In the genomic region with DNA sequence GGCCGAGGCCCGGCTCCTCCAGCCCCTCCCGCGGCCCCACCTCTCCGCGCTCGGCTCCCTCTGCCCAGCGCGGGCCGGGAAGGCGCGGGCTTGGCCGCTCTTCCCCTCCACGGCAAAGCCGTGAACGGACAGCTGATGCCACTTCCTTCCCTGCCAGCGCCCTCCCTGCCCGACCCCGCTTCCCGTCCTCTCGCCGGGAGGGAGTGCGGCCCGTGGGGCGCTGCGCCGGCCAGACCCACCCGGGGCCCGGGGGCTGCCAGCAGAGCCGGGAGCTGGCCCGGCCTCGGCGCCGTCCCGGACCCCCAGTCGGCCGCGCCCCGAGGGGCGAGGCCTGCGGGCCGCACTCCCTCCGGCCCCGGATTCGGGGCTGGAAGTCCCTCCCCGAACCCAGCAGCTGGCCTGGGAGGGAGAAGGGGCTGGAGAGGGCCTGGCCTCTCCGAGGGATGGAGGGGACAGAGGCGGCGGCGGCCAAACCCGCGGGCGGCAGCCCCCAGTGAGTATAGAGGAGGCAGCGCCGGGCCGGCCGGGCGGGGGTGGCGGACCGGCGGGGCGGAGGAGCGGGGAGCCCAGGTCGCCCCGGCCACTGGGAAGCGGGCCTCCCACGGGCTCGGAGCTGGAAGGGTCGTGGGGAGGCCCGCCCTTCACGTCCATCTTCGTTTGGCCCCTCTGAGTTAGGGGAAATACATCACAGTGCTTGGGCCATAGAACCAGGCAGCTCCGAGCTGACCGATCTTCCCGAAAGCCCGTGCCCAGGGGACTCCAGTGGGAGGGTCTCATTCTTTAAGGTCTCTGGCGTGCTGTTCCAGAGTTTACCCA, we compare ENCODE assay signal across 8 cellular contexts. TPM values are rescaled to one million over a fixed set of nuclear protein-coding genes. Genes with fewer than 3 reads are reported as not detected.
DNase-seq lines count a peak whose midpoint lies in the region; ATAC-seq, FAIRE-seq and TF ChIP-seq lines count a peak whose summit lies in the region.

A gene with protein sequence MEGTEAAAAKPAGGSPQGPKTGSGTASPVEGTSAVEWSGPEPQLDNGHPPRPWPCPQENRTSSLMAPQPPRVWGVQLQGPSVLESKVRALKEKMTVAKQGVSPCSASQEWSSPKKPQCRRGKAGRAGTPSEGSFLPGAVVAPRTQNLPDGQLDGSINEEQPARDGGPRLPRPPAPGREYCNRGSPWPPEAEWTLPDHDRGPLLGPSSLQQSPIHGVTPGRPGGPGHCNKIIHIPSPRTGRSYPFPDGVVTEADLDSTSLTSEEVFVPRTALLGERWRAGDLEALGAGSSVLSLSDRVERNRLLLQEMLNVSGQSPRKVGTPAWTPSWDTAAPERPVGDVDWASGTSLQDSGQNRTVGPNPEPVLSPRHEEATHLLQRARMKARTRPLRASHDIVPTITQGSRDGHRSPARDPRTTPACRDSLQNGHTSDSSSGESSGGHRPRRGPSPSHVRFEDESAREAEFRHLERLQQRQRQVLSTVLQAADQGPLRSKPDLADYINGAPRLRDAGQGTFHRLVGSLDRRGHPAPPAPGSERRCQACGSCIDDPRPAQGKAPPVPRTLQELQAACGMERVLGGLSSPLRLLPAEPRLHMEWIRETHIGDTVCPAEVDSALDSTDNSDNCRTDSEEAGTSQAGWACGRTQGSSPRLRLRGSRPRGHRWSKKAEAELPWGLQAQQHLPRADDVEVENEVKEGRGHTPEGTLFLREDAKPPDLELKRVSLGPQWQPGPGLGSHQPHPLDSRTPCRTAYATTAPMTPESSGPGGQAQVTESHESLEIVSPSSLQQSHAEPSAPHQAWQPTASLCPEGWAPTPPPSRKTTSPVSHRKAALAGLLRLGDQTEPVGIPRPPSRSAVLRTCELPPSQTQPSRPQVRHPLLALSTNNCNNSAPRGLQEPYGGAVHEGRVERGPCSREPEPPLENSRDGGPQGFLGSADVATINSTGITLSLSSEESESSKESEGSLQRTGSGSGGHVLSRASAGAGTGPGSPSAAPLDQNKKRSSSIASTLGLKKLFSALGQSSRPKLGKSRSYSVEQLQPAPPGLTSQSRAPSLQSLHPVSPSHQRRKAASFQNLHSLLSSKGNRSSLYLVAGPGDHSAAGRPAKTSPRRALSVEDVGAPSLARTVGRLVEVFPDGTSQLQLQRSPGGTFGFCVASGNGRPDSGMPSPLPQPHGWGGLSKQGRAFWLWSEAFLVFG (plus strand): TSS at position 97 of the 816 bp plus-strand sequence. CDS start 347 bp downstream, at position 444.

- dilution Hi-C loops in keratinocyte (cut with MboI; ENCODE audit: extremely low pct_ligation_motif_present, low sequenced_read_pairs): no loop called here

- DNase-seq in CD8-positive, alpha-beta T cell: no peak
- peak; percentile 61 for DNase-seq in HK-2 (ENCODE audit: unreplicated experiment)
- DNase-seq in caudate nucleus (lab: John Stamatoyannopoulos, UW): peak in 26 of 61 donors; percentile 8 to 63 (median 37)
- no peak for DNase-seq in keratinocyte (ENCODE audit: low read depth, low spot score)
- no peak for DNase-seq in spleen
- no peak for DNase-seq in GM19240 (ENCODE audit: insufficient read length, low spot score)

- WGBS in spleen, 5 donors: 6 to 26% (median 10%) methylated on average over 31 to 77 of the region's 77 CpGs

- no peaks in the 10 kb centered on the region for H3K36me3 Mint-ChIP-seq in CD8-positive, alpha-beta T cell

- H3K4me2 ChIP-seq in keratinocyte (ENCODE audit: control insufficient read depth, extremely low read depth, insufficient read depth, low read depth, low read length): peak within 1 kb of the TSS; percentile 76

- ATAC-seq in CD8-positive, alpha-beta T cell: no peak
- ATAC-seq in HG03469 (IDR thresholded peaks at IDR 0.05; ENCODE audit: unreplicated experiment) (no peak), HG02588 (IDR thresholded peaks at IDR 0.05; ENCODE audit: unreplicated experiment) (no peak)

- no peaks in the 10 kb centered on the region for H3K9me3 Mint-ChIP-seq in CD8-positive, alpha-beta T cell

- peaks cover 3% of the 10 kb centered on the region for H3K4me1 Mint-ChIP-seq in CD8-positive, alpha-beta T cell (ENCODE audit: low read depth)

- peak within 1 kb of the TSS; percentile 69 for H2AFZ ChIP-seq in keratinocyte (ENCODE audit: control insufficient read depth, low read length)

- H3K9me3 ChIP-seq in CD8-positive, alpha-beta T cell (ENCODE audit: low read length): no peaks in the 10 kb centered on the region
- no peaks in the 10 kb centered on the region for H3K9me3 ChIP-seq in keratinocyte (ENCODE audit: control insufficient read depth, low read depth, low read length)
- H3K9me3 ChIP-seq in spleen: no peaks in the 10 kb centered on the region

- no peak for FAIRE-seq in keratinocyte (lab: Jason Lieb, UNC)

- no peaks in the 10 kb centered on the region for H3K36me3 ChIP-seq in CD8-positive, alpha-beta T cell (ENCODE audit: insufficient read depth, low read length)
- H3K36me3 ChIP-seq in keratinocyte (ENCODE audit: control insufficient read depth in 2 of 2, extremely low read depth in 1 of 2, insufficient read depth in 2 of 2, low read length in 2 of 2) (no peaks in the 10 kb centered on the region), spleen (no peaks in the 10 kb centered on the region)

- no peaks in the 10 kb centered on the region for H3K79me2 ChIP-seq in keratinocyte (ENCODE audit: control insufficient read depth, insufficient read depth, low read length)

- peak within 1 kb of the TSS; percentile 43 for H3K4me3 Mint-ChIP-seq in CD8-positive, alpha-beta T cell

- no peaks in the 10 kb centered on the region for H3K27me3 ChIP-seq in CD8-positive, alpha-beta T cell (ENCODE audit: insufficient read depth, low read length)
- H3K27me3 ChIP-seq in keratinocyte (ENCODE audit: control insufficient read depth, extremely low read depth, insufficient read depth, low read length) (peaks cover 22% of the 10 kb centered on the region), spleen (replicated peaks in 1 of 7) (peaks cover 0 to 40% (median 19%) of the 10 kb centered on the region in 7 donors)

- no peaks in the 10 kb centered on the region for H3K9me1 ChIP-seq in keratinocyte (ENCODE audit: control insufficient read depth, extremely low read depth, insufficient read depth, low read length)

- POLR2A ChIA-PET in CD8-positive, alpha-beta T cell (lab: Charles Lee): no interaction called here

- H3K4me1 ChIP-seq in CD8-positive, alpha-beta T cell (ENCODE audit: insufficient read depth, low read length): no peaks in the 10 kb centered on the region
- H3K4me1 ChIP-seq in keratinocyte (ENCODE audit: control insufficient read depth, extremely low read depth, insufficient read depth, low read length): peaks cover 2% of the 10 kb centered on the region
- peaks cover 0 to 36% (median 20%) of the 10 kb centered on the region in 6 donors for H3K4me1 ChIP-seq in spleen

- peaks cover 45% of the 10 kb centered on the region for H3K27me3 Mint-ChIP-seq in CD8-positive, alpha-beta T cell (ENCODE audit: low read depth)

- no peak within 1 kb of the TSS for H3K9ac ChIP-seq in keratinocyte (ENCODE audit: control insufficient read depth, extremely low read depth, insufficient read depth, low read length)

- no peaks in the 10 kb centered on the region for H4K20me1 ChIP-seq in keratinocyte (ENCODE audit: control insufficient read depth, extremely low read depth, insufficient read depth, low read length)

- H3K27ac ChIP-seq in CD8-positive, alpha-beta T cell (ENCODE audit: low read depth, low read length): no peak within 1 kb of the TSS
- H3K27ac ChIP-seq in caudate nucleus (ENCODE audit: low read depth, low read length): peak within 1 kb of the TSS; percentile 44
- no peak within 1 kb of the TSS for H3K27ac ChIP-seq in keratinocyte (ENCODE audit: control insufficient read depth, insufficient read depth, low read length)
- H3K27ac ChIP-seq in spleen: peak within 1 kb of the TSS in 7 of 8 donors; percentile 73 to 86 (median 82)

- intact Hi-C loops in CD8-positive, alpha-beta T cell (cut with DNase I, micrococcal nuclease): no loop called here
- intact Hi-C loops in spleen (cut with DNase I; ENCODE audit: low total_unique reads): no loop called here

- no peak within 1 kb of the TSS for H3K4me3 ChIP-seq in CD8-positive, alpha-beta T cell (ENCODE audit: low read depth, low read length)
- H3K4me3 ChIP-seq in keratinocyte (ENCODE audit: control insufficient read depth in 2 of 3, extremely low read depth in 1 of 3, insufficient read depth in 2 of 3, low read depth in 1 of 3, low read length in 3 of 3) (peak within 1 kb of the TSS; percentile 6 to 54 (median 40)), spleen (peak within 1 kb of the TSS; percentile 33 to 71 (median 54))

- no peak for TF ChIP-seq CTCF in CD8-positive, alpha-beta T cell (IDR thresholded peaks at IDR 0.05)
- TF ChIP-seq CTCF in keratinocyte (optimal IDR thresholded peaks at IDR 0.05 in 1 of 3, IDR thresholded peaks at IDR 0.05 in 1 of 3, conservative IDR thresholded peaks at IDR 0.05 in 1 of 3; ENCODE audit: extremely low read depth in 1 of 3, insufficient read depth in 2 of 3, low read length in 3 of 3) (no peak), spleen (IDR thresholded peaks at IDR 0.05 in 8 of 11, conservative IDR thresholded peaks at IDR 0.05 in 3 of 11) (no peak)

- TF ChIP-seq POLR2A in spleen (IDR thresholded peaks at IDR 0.05): no peak

- CTCF ChIA-PET in CD8-positive, alpha-beta T cell (lab: Charles Lee): no interaction called here

- H3K27ac Mint-ChIP-seq in CD8-positive, alpha-beta T cell: no peak within 1 kb of the TSS

RNA-seq across cellular contexts. Expression of the gene that starts here (rescaled TPM):
- under 1 TPM; 0.17 to 0.33 TPM for total RNA-seq in CD8-positive, alpha-beta T cell
- 0.03 to 0.12 TPM (median 0.06 TPM) in 3 replicates for polyA plus RNA-seq in keratinocyte
- polyA plus RNA-seq in keratinocyte (2011; ENCODE audit: low read depth): not detected
- 0.05 and 0.06 TPM in 2 replicates for polyA plus RNA-seq in keratinocyte (2011; cell fraction: cytosol; rRNA removed)
- 0.22 and 0.37 TPM in 2 replicates for polyA plus RNA-seq in keratinocyte (2011; cell fraction: nucleus; rRNA removed)
- 0.18 and 0.48 TPM in 2 replicates for polyA plus RNA-seq in keratinocyte (2012; ENCODE audit: low replicate concordance)
- 0.03 to 0.07 TPM in 2 of 3 replicates, not detected in the other for polyA minus RNA-seq in keratinocyte
- polyA minus RNA-seq in keratinocyte (2011; cell fraction: cytosol; rRNA and poly(A)+ RNA removed): not detected
- 0.23 and 0.42 TPM in 2 replicates for polyA minus RNA-seq in keratinocyte (2011; cell fraction: nucleus; rRNA and poly(A)+ RNA removed)
- 1 to 10 TPM; 2.4 to 7.4 (median 4.8) TPM for total RNA-seq in spleen
- polyA plus RNA-seq in spleen: 1 to 10 TPM in 1 of 3 donors, under 1 TPM in 2; 0.50 to 2.4 (median 0.85) TPM

Comparison
In these comparisons a context has a peak if more than half of its experiments do, and no peak if none do; other contexts are left out.
1. H3K27ac ChIP-seq: peak in caudate nucleus (single experiment) and spleen (7 of 8); none in CD8-positive, alpha-beta T cell (single experiment) and keratinocyte (single experiment).